ENCODE assay signal across 6 cellular contexts in the genomic region with DNA sequence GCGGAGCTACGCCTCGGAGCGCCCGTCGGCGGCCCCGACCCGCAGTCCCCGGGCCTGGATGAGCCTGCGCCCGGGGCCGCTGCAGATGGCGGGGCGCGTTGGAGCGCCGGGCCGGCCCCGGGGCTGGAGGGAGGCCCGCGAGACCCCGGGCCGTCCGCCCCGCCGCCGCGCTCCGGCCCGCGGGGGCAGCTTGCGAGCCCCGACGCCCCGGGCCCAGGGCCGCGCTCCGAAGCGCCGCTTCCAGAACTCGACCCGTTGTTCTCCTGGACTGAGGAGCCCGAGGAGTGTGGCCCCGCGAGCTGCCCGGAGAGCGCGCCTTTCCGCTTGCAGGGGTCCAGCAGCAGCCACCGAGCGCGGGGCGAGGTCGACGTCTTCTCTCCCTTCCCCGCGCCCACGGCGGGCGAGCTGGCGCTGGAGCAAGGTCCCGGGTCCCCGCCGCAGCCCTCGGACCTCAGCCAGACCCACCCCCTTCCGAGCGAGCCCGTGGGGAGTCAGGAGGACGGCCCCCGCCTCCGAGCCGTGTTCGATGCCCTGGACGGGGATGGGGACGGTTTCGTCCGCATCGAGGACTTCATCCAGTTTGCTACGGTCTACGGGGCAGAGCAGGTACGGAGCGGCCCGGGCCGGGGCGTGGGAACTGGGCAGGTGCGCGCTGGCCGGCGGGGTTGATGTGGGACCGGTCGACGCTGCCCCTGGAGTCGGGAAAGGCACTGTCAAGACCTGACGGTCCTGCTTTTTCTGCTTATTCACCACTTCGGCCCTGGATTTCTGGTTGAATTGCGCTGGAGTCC. TPM values are rescaled to one million over a fixed set of nuclear protein-coding genes. Genes with fewer than 3 reads are reported as not detected.
DNase-seq lines count a peak whose midpoint lies in the region; ATAC-seq and TF ChIP-seq lines count a peak whose summit lies in the region.

No MANE protein-coding gene starts in this region.

- TF ChIP-seq POLR2A in body of pancreas (IDR thresholded peaks at IDR 0.05), result peak; percentile 44 to 63 (median 54)

- no peak for DNase-seq in BE2C
- peak; percentile 88 to 90 (median 88) for DNase-seq in body of pancreas
- DNase-seq in nephron progenitor cell, result peak; percentile 38
- no peak for DNase-seq in middle frontal gyrus (ENCODE audit: extremely low spot score, low spot score)

- H3K4me3 ChIP-seq in BE2C (ENCODE audit: low read depth, low read length), result peak overlapping the region; percentile 71
- H3K4me3 ChIP-seq in body of pancreas, result peak overlapping the region; percentile 34 to 41

- H3K36me3 ChIP-seq in BE2C (no peaks in the 10 kb centered on the region), body of pancreas (replicated peaks in 1 of 2; ENCODE audit: insufficient read depth in 1 of 2, low read depth in 2 of 2) (no peaks in the 10 kb centered on the region)

- peaks cover 56% of the 10 kb centered on the region for H3K4me1 Mint-ChIP-seq in nephron progenitor cell

- H3K9me3 Mint-ChIP-seq in nephron progenitor cell, result no peaks in the 10 kb centered on the region

- H3K27ac Mint-ChIP-seq in nephron progenitor cell, result no peak overlapping the region

- H3K27me3 ChIP-seq in BE2C, result peaks cover 4% of the 10 kb centered on the region
- H3K27me3 ChIP-seq in body of pancreas, result no peaks in the 10 kb centered on the region

- H3K4me1 ChIP-seq in BE2C (peaks cover 7% of the 10 kb centered on the region), body of pancreas (peaks cover 61% of the 10 kb centered on the region)

- H3K27me3 Mint-ChIP-seq in nephron progenitor cell (ENCODE audit: low read depth, poor library complexity), result peaks cover 32% of the 10 kb centered on the region

- peaks cover 25% of the 10 kb centered on the region for H3K36me3 Mint-ChIP-seq in nephron progenitor cell (ENCODE audit: low read depth)

- no peak for TF ChIP-seq CTCF in BE2C (IDR thresholded peaks at IDR 0.05; ENCODE audit: low read depth, low read length)
- peak in 3 of 7 experiments; percentile 6 to 21 (median 19) for TF ChIP-seq CTCF in body of pancreas (IDR thresholded peaks at IDR 0.05)
- TF ChIP-seq CTCF in nephron progenitor cell (IDR thresholded peaks at IDR 0.05), result no peak

- WGBS in body of pancreas, 2 donors, result 0 to 1% methylated on average over 20 to 79 of the region's 97 CpGs

- intact Hi-C loops in body of pancreas (cut with DNase I), result no loop called here

- peak; percentile 11 for ATAC-seq in HG02840 (IDR thresholded peaks at IDR 0.05; ENCODE audit: low FRiP score, unreplicated experiment)
- peak; percentile 75 for ATAC-seq in body of pancreas
- no peak for ATAC-seq in HG03139 (IDR thresholded peaks at IDR 0.05; ENCODE audit: unreplicated experiment)

- peak overlapping the region; percentile 80 to 89 (median 88) for H3K27ac ChIP-seq in body of pancreas

- H3K4me3 Mint-ChIP-seq in nephron progenitor cell, result peak overlapping the region; percentile 89

- H3K9me3 ChIP-seq in BE2C (no peaks in the 10 kb centered on the region), body of pancreas (no peaks in the 10 kb centered on the region)

RNA-seq across cellular contexts. Expression of gene RAB11FIP3, which starts 0.9 kb away (rescaled TPM):
- 25.3 TPM for polyA plus RNA-seq in BE2C (2012; ENCODE audit: insufficient read depth, insufficient read length, low read depth)
- total RNA-seq in body of pancreas, result 100 to 1,000 TPM in 1 of 2 donors, 10 to 100 TPM in 1; 50.1 to 122 TPM

RNA-seq across cellular contexts. Expression of gene DECR2, which starts 24.6 kb away (rescaled TPM):
- polyA plus RNA-seq in BE2C (2012; ENCODE audit: insufficient read depth, insufficient read length, low read depth), result 11.6 TPM
- total RNA-seq in body of pancreas, result 10 to 100 TPM; 38.9 to 41.2 TPM

RNA-seq across cellular contexts. Expression of gene NME4, which starts 29.3 kb away (rescaled TPM):
- polyA plus RNA-seq in BE2C (2012; ENCODE audit: insufficient read depth, insufficient read length, low read depth), result 507 TPM
- 10 to 100 TPM; 20.2 to 33.0 TPM for total RNA-seq in body of pancreas

RNA-seq across cellular contexts. Expression of gene PGAP6, which starts 44.5 kb away (rescaled TPM):
- 137 TPM for polyA plus RNA-seq in BE2C (2012; ENCODE audit: insufficient read depth, insufficient read length, low read depth)
- 100 to 1,000 TPM in 1 of 2 donors, 10 to 100 TPM in 1; 83.8 to 113 TPM for total RNA-seq in body of pancreas

RNA-seq across cellular contexts. Expression of gene MRPL28, which starts 56.0 kb away (rescaled TPM):
- polyA plus RNA-seq in BE2C (2012; ENCODE audit: insufficient read depth, insufficient read length, low read depth), result 231 TPM
- 10 to 100 TPM; 22.1 to 31.0 TPM for total RNA-seq in body of pancreas

Comparison
In these comparisons a context has a peak if more than half of its experiments do, and no peak if none do; other contexts are left out.
1. DNase-seq: peak in body of pancreas (4 of 4) and nephron progenitor cell (single experiment); none in BE2C (single experiment) and middle frontal gyrus (single experiment).